Comparison of ENCODE assay signal across 20 cellular contexts in genomic region chr10:132504501-132505272, GRCh38. TPM values are rescaled to one million over a fixed set of nuclear protein-coding genes. Genes with fewer than 3 reads are reported as not detected.
A peak's percentile ranks its signal among the peaks of the same experiment; 100 is the strongest.
DNase-seq lines count a peak whose midpoint lies in the region; ATAC-seq and TF ChIP-seq lines count a peak whose summit lies in the region.
"Had no signal": no experiment of that assay in that cellular context is flagged by ENCODE, and none has a peak within 500 bp of the region (broad histone marks: within the 10 kb centered on the region; RNA-seq: fewer than 3 reads in every experiment).

No MANE protein-coding gene starts in this region.

- H3K36me3 ChIP-seq in heart right ventricle, result no peaks in the 10 kb centered on the region
- H3K36me3 ChIP-seq in upper lobe of right lung, result no peaks in the 10 kb centered on the region
- H3K36me3 ChIP-seq: BLaER1, SJCRH30 had no signal

- H3K4me3 ChIP-seq in heart right ventricle (no peak overlapping the region), upper lobe of right lung (no peak overlapping the region)
- H3K4me3 ChIP-seq: BLaER1, SJCRH30 had no signal

- no peak for ATAC-seq in Right ventricle myocardium superior (ENCODE audit: poor library complexity)
- no peak for ATAC-seq in heart right ventricle
- no peak for ATAC-seq in upper lobe of right lung

- DNase-seq in Right ventricle myocardium superior, result peak; percentile 20
- DNase-seq in heart right ventricle, result no peak
- DNase-seq in chondrocyte (ENCODE audit: low spot score), result peak; percentile 75
- DNase-seq in mesenteric fat pad (ENCODE audit: low spot score), result peak; percentile 75
- DNase-seq in upper lobe of right lung, result peak; percentile 38
- no peak for DNase-seq in HT-29 (ENCODE audit: low spot score)
- no peak for DNase-seq in KG1 (lab: John Stamatoyannopoulos, UW)
- DNase-seq: CD4-positive, alpha-beta T cell; COR-L47; DMS79 treated with DMSO at 0.1 percent for 48 hours; NCI-H1105; NCI-H146; NCI-H2029; NCI-H226; NCI-H524; NCI-H774; SJCRH30 had no signal

- H3K27me3 ChIP-seq in heart right ventricle (no peaks in the 10 kb centered on the region), upper lobe of right lung (no peaks in the 10 kb centered on the region)
- H3K27me3 ChIP-seq: SJCRH30 had no signal

- intact Hi-C loops in Right ventricle myocardium superior (cut with DNase I) (loop anchor here (5.0 kb wide), 1 partner anchor 37 kb away; no protein-coding TSS in a partner anchor), heart right ventricle (cut with DNase I) (loop anchor here in 3 of 10 donors (5.0 to 10.0 kb wide), 4 partner anchors 37 to 133 kb away; no protein-coding TSS in a partner anchor), upper lobe of right lung (cut with DNase I) (no loop called here)

- H3K4me1 Mint-ChIP-seq in chondrocyte (ENCODE audit: low read depth), result peaks cover 9% of the 10 kb centered on the region

- peak overlapping the region in 2 of 10 donors; percentile 19 to 39 for H3K27ac ChIP-seq in heart right ventricle
- no peak overlapping the region for H3K27ac ChIP-seq in upper lobe of right lung
- H3K27ac ChIP-seq: BLaER1, HL-60, KMS-11, SJCRH30 had no signal

- TF ChIP-seq CTCF in heart right ventricle (IDR thresholded peaks at IDR 0.05) (no peak), chondrocyte (IDR thresholded peaks at IDR 0.05) (no peak), upper lobe of right lung (IDR thresholded peaks at IDR 0.05) (no peak)

- H3K4me1 ChIP-seq in heart right ventricle, result peaks cover 5 to 43% (median 35%) of the 10 kb centered on the region in 9 donors
- no peaks in the 10 kb centered on the region for H3K4me1 ChIP-seq in upper lobe of right lung
- H3K4me1 ChIP-seq: SJCRH30 had no signal

- WGBS in heart right ventricle, 2 donors, result 90 to 92% methylated on average over 14 of the region's 14 CpGs

- H3K9me3 ChIP-seq in heart right ventricle (no peaks in the 10 kb centered on the region), upper lobe of right lung (no peaks in the 10 kb centered on the region)
- H3K9me3 ChIP-seq: BLaER1, SJCRH30 had no signal

- H3K9me3 Mint-ChIP-seq in chondrocyte (ENCODE audit: low read depth), result no peaks in the 10 kb centered on the region
- H3K9me3 Mint-ChIP-seq: CD4-positive, alpha-beta T cell had no signal

- H3K27me3 Mint-ChIP-seq in chondrocyte (ENCODE audit: low read depth), result peaks cover 21% of the 10 kb centered on the region
- H3K27me3 Mint-ChIP-seq: CD4-positive, alpha-beta T cell had no signal

- no peaks in the 10 kb centered on the region for H3K36me3 Mint-ChIP-seq in chondrocyte (ENCODE audit: low read depth)

- H3K4me3 Mint-ChIP-seq in chondrocyte (ENCODE audit: unreplicated experiment), result no peak overlapping the region
- H3K4me3 Mint-ChIP-seq: CD4-positive, alpha-beta T cell had no signal

- H3K27ac Mint-ChIP-seq in chondrocyte (ENCODE audit: unreplicated experiment), result no peak overlapping the region
- H3K27ac Mint-ChIP-seq: CD4-positive, alpha-beta T cell had no signal

RNA-seq across cellular contexts. Expression of gene INPP5A, which starts 32.9 kb away (rescaled TPM):
- total RNA-seq in Right ventricle myocardium superior (99.1 TPM), heart right ventricle (100 to 1,000 TPM in 8 of 10 donors, 10 to 100 TPM in 2; 92.6 to 122 (median 109) TPM), chondrocyte (29.5 to 40.6 TPM (median 40.1 TPM) in 3 replicates), mesenteric fat pad (30.5 TPM), upper lobe of right lung (38.3 TPM)
- 10 to 100 TPM; 30.4 to 45.1 TPM for polyA plus RNA-seq in heart right ventricle
- 18.0 and 22.7 TPM in 2 replicates for total RNA-seq in HT-29 (2014; rRNA removed; shearing (Covaris generic))

Comparison
In these comparisons a context has a peak if more than half of its experiments do, and no peak if none do; other contexts are left out.
1. DNase-seq: peak in Right ventricle myocardium superior (single experiment), chondrocyte (single experiment), mesenteric fat pad (single experiment) and upper lobe of right lung (single experiment); none in heart right ventricle (0 of 2), HT-29 (single experiment) and KG1 (single experiment).